15 cellular contexts compared by ENCODE assay signal in genomic region chr17:53142890-53143289, GRCh38.
DNase-seq lines count a peak whose midpoint lies in the region; TF ChIP-seq lines count a peak whose summit lies in the region.
"Had no signal": no experiment of that assay in that cellular context is flagged by ENCODE, and none has a peak within 500 bp of the region (broad histone marks: within the 10 kb centered on the region; RNA-seq: fewer than 3 reads in every experiment).

No MANE protein-coding gene starts in this region.

- H3K9ac ChIP-seq in KMS-11: peak overlapping the region; percentile 26; the same call in 1 of the 2 replicates

- peak overlapping the region; percentile 82 for H3K4me2 ChIP-seq in KMS-11

- H3K9me3 Mint-ChIP-seq in chondrocyte (ENCODE audit: low read depth): no peaks in the 10 kb centered on the region
- H3K9me3 Mint-ChIP-seq in osteocyte (ENCODE audit: unreplicated experiment): no peaks in the 10 kb centered on the region

- H3K4me3 ChIP-seq in KMS-11 (IDR thresholded peaks at IDR 0.05; ENCODE audit: insufficient read depth, low read depth, low read length): no peak overlapping the region
- H3K4me3 ChIP-seq: spleen had no signal

- H3K27me3 ChIP-seq in KMS-11 (ENCODE audit: insufficient read depth, low read depth): no peaks in the 10 kb centered on the region
- H3K27me3 ChIP-seq: spleen had no signal

- H3K27ac ChIP-seq in KMS-11: peak overlapping the region; percentile 56
- H3K27ac ChIP-seq: spleen had no signal

- no peaks in the 10 kb centered on the region for H3K36me3 Mint-ChIP-seq in chondrocyte (ENCODE audit: low read depth)
- H3K36me3 Mint-ChIP-seq in osteocyte (ENCODE audit: unreplicated experiment): no peaks in the 10 kb centered on the region
- H3K36me3 Mint-ChIP-seq: activated naive CD4-positive, alpha-beta T cell treated with anti-CD3 and anti-CD28 coated beads, Interleukin-2, amount 10 ng/mL, durations not matched to agents 7 days and 5 days; memory B cell had no signal

- TF ChIP-seq CTCF in KMS-11 (conservative IDR thresholded peaks at IDR 0.05; ENCODE audit: low read depth, low read length): no peak
- no peak for TF ChIP-seq CTCF in chondrocyte (IDR thresholded peaks at IDR 0.05)
- no peak for TF ChIP-seq CTCF in osteocyte (IDR thresholded peaks at IDR 0.05)

- no peaks in the 10 kb centered on the region for H4K20me1 ChIP-seq in KMS-11 (ENCODE audit: insufficient read depth)

- no peaks in the 10 kb centered on the region for H3K36me3 ChIP-seq in KMS-11 (ENCODE audit: insufficient read depth)
- H3K36me3 ChIP-seq: spleen had no signal

- DNase-seq in Caki2 (ENCODE audit: low read depth) (peak; percentile 58), SW480 (ENCODE audit: low spot score) (peak; percentile 11), islet precursor cell (peak; percentile 85), AG08396 (ENCODE audit: low spot score) (no peak), chondrocyte (ENCODE audit: low spot score) (no peak), GOT3 (lab: John Stamatoyannopoulos, UW) (no peak), osteocyte (ENCODE audit: extremely low spot score, unreplicated experiment) (no peak)
- DNase-seq: activated CD4-positive, alpha-beta T cell treated with anti-CD3 and anti-CD28 coated beads for 36 hours; activated naive CD4-positive, alpha-beta T cell treated with anti-CD3 and anti-CD28 coated beads, Interleukin-2, amount 10 ng/mL, durations not matched to agents 7 days and 5 days; NCI-H1092 treated with DMSO at 0.1 percent for 48 hours; spleen; stimulated activated naive CD4-positive, alpha-beta T cell treated with Interleukin-2 at 50 U/mL for 16 hours; T-helper 17 cell had no signal

- H3K27ac Mint-ChIP-seq in chondrocyte (ENCODE audit: unreplicated experiment): no peak overlapping the region
- H3K27ac Mint-ChIP-seq in osteocyte (ENCODE audit: unreplicated experiment): no peak overlapping the region
- H3K27ac Mint-ChIP-seq: activated CD4-positive, alpha-beta T cell treated with anti-CD3 and anti-CD28 coated beads for 36 hours; activated naive CD4-positive, alpha-beta T cell treated with anti-CD3 and anti-CD28 coated beads, Interleukin-2, amount 10 ng/mL, durations not matched to agents 7 days and 5 days; memory B cell; T-helper 17 cell had no signal

- peak overlapping the region; percentile 67 for H2AFZ ChIP-seq in KMS-11 (ENCODE audit: low read depth)

- H3K4me1 Mint-ChIP-seq in chondrocyte (ENCODE audit: low read depth) (peaks cover 2% of the 10 kb centered on the region), osteocyte (ENCODE audit: unreplicated experiment) (no peaks in the 10 kb centered on the region)
- H3K4me1 Mint-ChIP-seq: activated CD4-positive, alpha-beta T cell treated with anti-CD3 and anti-CD28 coated beads for 36 hours; activated naive CD4-positive, alpha-beta T cell treated with anti-CD3 and anti-CD28 coated beads, Interleukin-2, amount 10 ng/mL, durations not matched to agents 7 days and 5 days; memory B cell; T-helper 17 cell had no signal

- in situ Hi-C loops in Caki2 (cut with HindIII; ENCODE audit: low pct_unique_long_range_greater_than_20kb, low sequenced_read_pairs): no loop called here

- no peak overlapping the region for H3K4me3 Mint-ChIP-seq in chondrocyte (ENCODE audit: unreplicated experiment)
- H3K4me3 Mint-ChIP-seq in osteocyte (ENCODE audit: unreplicated experiment): no peak overlapping the region
- H3K4me3 Mint-ChIP-seq: activated CD4-positive, alpha-beta T cell treated with anti-CD3 and anti-CD28 coated beads for 36 hours; activated naive CD4-positive, alpha-beta T cell treated with anti-CD3 and anti-CD28 coated beads, Interleukin-2, amount 10 ng/mL, durations not matched to agents 7 days and 5 days; memory B cell; T-helper 17 cell had no signal

- no peaks in the 10 kb centered on the region for H3K27me3 Mint-ChIP-seq in chondrocyte (ENCODE audit: low read depth)
- no peaks in the 10 kb centered on the region for H3K27me3 Mint-ChIP-seq in osteocyte (ENCODE audit: unreplicated experiment)
- H3K27me3 Mint-ChIP-seq: activated CD4-positive, alpha-beta T cell treated with anti-CD3 and anti-CD28 coated beads for 36 hours; activated naive CD4-positive, alpha-beta T cell treated with anti-CD3 and anti-CD28 coated beads, Interleukin-2, amount 10 ng/mL, durations not matched to agents 7 days and 5 days; memory B cell; T-helper 17 cell had no signal

- H3K79me2 ChIP-seq in KMS-11 (ENCODE audit: insufficient read depth, low read depth): no peaks in the 10 kb centered on the region

- H3K4me1 ChIP-seq in KMS-11 (ENCODE audit: low read depth, poor library complexity, severe bottlenecking): peaks cover 28% of the 10 kb centered on the region
- H3K4me1 ChIP-seq: spleen had no signal

Comparison
In these comparisons a context has a peak if more than half of its experiments do, and no peak if none do; other contexts are left out.
1. DNase-seq: peak in Caki2 (single experiment), SW480 (single experiment) and islet precursor cell (single experiment); none in AG08396 (single experiment), chondrocyte (single experiment), GOT3 (single experiment) and osteocyte (single experiment).